1 cellular context compared by ENCODE assay signal in the genomic region with DNA sequence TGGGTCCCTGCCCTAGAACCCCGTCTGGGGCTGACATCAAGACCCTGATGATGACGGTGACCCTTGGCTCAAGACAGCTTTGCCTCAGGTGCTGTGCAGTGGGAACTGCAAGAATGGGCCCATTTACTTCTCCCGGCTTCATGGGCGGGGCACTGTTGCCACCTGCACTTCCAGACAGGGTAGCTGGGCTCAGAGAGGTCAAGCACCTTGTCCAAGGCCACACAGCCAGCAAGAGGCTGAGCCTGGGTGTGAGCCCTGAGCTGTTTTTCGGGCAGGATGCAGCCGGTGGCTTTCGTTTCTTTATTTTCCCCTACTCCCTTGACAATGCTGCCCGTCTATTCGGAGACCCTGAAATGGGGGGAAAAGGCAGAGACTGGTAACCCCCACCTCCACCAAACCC.
TF ChIP-seq lines count a peak whose summit lies in the region.

No MANE protein-coding gene starts in this region.

TF ChIP-seq in HepG2, 621 proteins besides CTCF, POLR2A, EP300 and RAD21 (continued from another document):
- TF ChIP-seq, protein P1, sequence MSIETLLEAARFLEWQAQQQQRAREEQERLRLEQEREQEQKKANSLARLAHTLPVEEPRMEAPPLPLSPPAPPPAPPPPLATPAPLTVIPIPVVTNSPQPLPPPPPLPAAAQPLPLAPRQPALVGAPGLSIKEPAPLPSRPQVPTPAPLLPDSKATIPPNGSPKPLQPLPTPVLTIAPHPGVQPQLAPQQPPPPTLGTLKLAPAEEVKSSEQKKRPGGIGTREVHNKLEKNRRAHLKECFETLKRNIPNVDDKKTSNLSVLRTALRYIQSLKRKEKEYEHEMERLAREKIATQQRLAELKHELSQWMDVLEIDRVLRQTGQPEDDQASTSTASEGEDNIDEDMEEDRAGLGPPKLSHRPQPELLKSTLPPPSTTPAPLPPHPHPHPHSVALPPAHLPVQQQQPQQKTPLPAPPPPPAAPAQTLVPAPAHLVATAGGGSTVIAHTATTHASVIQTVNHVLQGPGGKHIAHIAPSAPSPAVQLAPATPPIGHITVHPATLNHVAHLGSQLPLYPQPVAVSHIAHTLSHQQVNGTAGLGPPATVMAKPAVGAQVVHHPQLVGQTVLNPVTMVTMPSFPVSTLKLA (IDR thresholded peaks at IDR 0.05): no peak
